23 cellular contexts compared by ENCODE assay signal in genomic region chr2:119376810-119377209, GRCh38. TPM values are rescaled to one million over a fixed set of nuclear protein-coding genes. Genes with fewer than 3 reads are reported as not detected.
"Had no signal": no experiment of that assay in that cellular context is flagged by ENCODE, and none has a peak within 500 bp of the region (broad histone marks: within the 10 kb centered on the region; RNA-seq: fewer than 3 reads in every experiment).

No MANE protein-coding gene starts in this region.

- H2AFZ ChIP-seq: hepatocyte had no signal

- DNase-seq: colonic mucosa; dermis blood vessel endothelial cell; foreskin keratinocyte; head of caudate nucleus; kidney; left cardiac atrium; mammary epithelial cell; mucosa of descending colon; naive thymus-derived CD8-positive, alpha-beta T cell; psoas muscle; retina; right lobe of liver; stimulated activated CD4-positive, alpha-beta T cell treated with anti-CD3 and anti-CD28 coated beads, Interleukin-4, amount 100 ng/mL, for 1 hour; stimulated activated CD8-positive, alpha-beta memory T cell treated with anti-CD3 and anti-CD28 coated beads, Interleukin-4, amount 100 ng/mL, for 48 hours; stomach; substantia nigra; upper lobe of left lung had no signal

- H3K27ac ChIP-seq: colonic mucosa, foreskin keratinocyte, hepatocyte, neutrophil, psoas muscle, right lobe of liver, stomach, thoracic aorta, upper lobe of left lung, vagina had no signal

- FAIRE-seq: kidney had no signal

- H3K79me2 ChIP-seq: hepatocyte had no signal

- ATAC-seq: foreskin keratinocyte; left cardiac atrium; mucosa of descending colon; naive thymus-derived CD8-positive, alpha-beta T cell; psoas muscle had no signal

- H3K4me1 Mint-ChIP-seq: stimulated activated memory B cell treated with anti-CD40 and anti-IgM and Interleukin-4, amounts not matched to agents 10 μg/mL and 1 μg/mL and 100 μg/mL, for 72 hours had no signal

- H3K4me1 ChIP-seq: colonic mucosa, foreskin keratinocyte, psoas muscle, stomach, upper lobe of left lung, vagina had no signal

- H3K9me3 ChIP-seq: colonic mucosa, neutrophil, right lobe of liver, vagina had no signal

- H3K4me3 Mint-ChIP-seq: naive thymus-derived CD8-positive, alpha-beta T cell; stimulated activated memory B cell treated with anti-CD40 and anti-IgM and Interleukin-4, amounts not matched to agents 10 μg/mL and 1 μg/mL and 100 μg/mL, for 72 hours had no signal

- H3K27ac Mint-ChIP-seq: naive thymus-derived CD8-positive, alpha-beta T cell; stimulated activated memory B cell treated with anti-CD40 and anti-IgM and Interleukin-4, amounts not matched to agents 10 μg/mL and 1 μg/mL and 100 μg/mL, for 72 hours had no signal

- H3K27me3 Mint-ChIP-seq: naive thymus-derived CD8-positive, alpha-beta T cell; stimulated activated memory B cell treated with anti-CD40 and anti-IgM and Interleukin-4, amounts not matched to agents 10 μg/mL and 1 μg/mL and 100 μg/mL, for 72 hours had no signal

- H3K4me3 ChIP-seq: colonic mucosa, hepatocyte, mucosa of descending colon, psoas muscle, right lobe of liver, stomach, thoracic aorta, upper lobe of left lung, vagina had no signal

- H3K4me2 ChIP-seq: hepatocyte had no signal

- H3K27me3 ChIP-seq: colonic mucosa, foreskin keratinocyte, hepatocyte, neutrophil, right lobe of liver, stomach, upper lobe of left lung, vagina had no signal

RNA-seq across cellular contexts. Expression of gene TMEM37, which starts 54.8 kb away (rescaled TPM):
- total RNA-seq: mammary epithelial cell had no signal
- polyA plus RNA-seq: naive thymus-derived CD8-positive, alpha-beta T cell; neural cell had no signal
